8 cellular contexts compared by ENCODE assay signal in the genomic region with DNA sequence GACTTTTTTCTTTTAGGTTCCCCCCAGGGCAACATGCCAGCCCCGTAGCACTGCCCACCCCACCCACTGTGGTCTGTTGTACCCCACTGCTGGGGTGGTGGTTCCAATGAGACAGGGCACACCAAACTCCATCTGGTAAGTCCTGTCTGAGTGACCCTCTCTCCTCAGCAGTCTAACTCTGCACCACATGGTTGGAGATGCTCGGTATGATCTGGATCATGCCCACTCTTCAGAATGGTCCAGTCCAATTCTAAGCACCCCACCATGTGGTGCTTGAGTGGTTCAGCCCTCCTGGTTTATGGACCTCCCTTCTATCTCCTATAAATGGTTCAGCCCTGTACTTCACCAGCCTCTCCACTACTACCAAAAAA. TPM values are rescaled to one million over a fixed set of nuclear protein-coding genes. Genes with fewer than 3 reads are reported as not detected.
DNase-seq lines count a peak whose midpoint lies in the region; ATAC-seq, FAIRE-seq and TF ChIP-seq lines count a peak whose summit lies in the region.

No MANE protein-coding gene starts in this region.

- no peak for TF ChIP-seq CTCF in Loucy (conservative IDR thresholded peaks at IDR 0.05; ENCODE audit: low read length)
- no peak for TF ChIP-seq CTCF in astrocyte (IDR thresholded peaks at IDR 0.05; ENCODE audit: insufficient read depth, low read depth, low read length)
- no peak for TF ChIP-seq CTCF in natural killer cell (IDR thresholded peaks at IDR 0.05)
- TF ChIP-seq CTCF in dorsolateral prefrontal cortex (IDR thresholded peaks at IDR 0.05 in 54 of 56, conservative IDR thresholded peaks at IDR 0.05 in 2 of 56; ENCODE audit: low read depth in 1 of 56, partially characterized antibody in 56 of 56) = no peak

- H3K36me3 ChIP-seq in CD8-positive, alpha-beta memory T cell (ENCODE audit: insufficient read depth, low read length) = no peaks in the 10 kb centered on the region
- no peaks in the 10 kb centered on the region for H3K36me3 ChIP-seq in Loucy (ENCODE audit: insufficient read depth, low read length)
- no peaks in the 10 kb centered on the region for H3K36me3 ChIP-seq in astrocyte (ENCODE audit: insufficient read depth, low read length)

- no peak for FAIRE-seq in astrocyte (lab: Jason Lieb, UNC)
- FAIRE-seq in GM12891 (lab: Jason Lieb, UNC) = no peak

- peaks cover 68 to 78% (median 74%) of the 10 kb centered on the region in 3 donors for H3K4me1 Mint-ChIP-seq in CD8-positive, alpha-beta memory T cell
- H3K4me1 Mint-ChIP-seq in astrocyte (ENCODE audit: low read depth, unreplicated experiment) = peaks cover 39% of the 10 kb centered on the region
- H3K4me1 Mint-ChIP-seq in natural killer cell = peaks cover 67 to 90% of the 10 kb centered on the region in 2 donors
- H3K4me1 Mint-ChIP-seq in activated CD8-positive, alpha-beta memory T cell treated with anti-CD3 and anti-CD28 coated beads, Interleukin-2, amount 10 ng/mL, durations not matched to agents 7 days and 5 days = peaks cover 49% of the 10 kb centered on the region

- peaks cover 14% of the 10 kb centered on the region; the same call in 1 of the 2 replicates for H3F3A ChIP-seq in Loucy (ENCODE audit: low read depth)

- peak in 1 of 5 donors; percentile 48 for DNase-seq in CD8-positive, alpha-beta memory T cell
- peak; percentile 21 for DNase-seq in astrocyte (ENCODE audit: low read depth)
- DNase-seq in natural killer cell = no peak
- DNase-seq in activated CD8-positive, alpha-beta memory T cell treated with anti-CD3 and anti-CD28 coated beads, Interleukin-2, amount 10 ng/mL, durations not matched to agents 7 days and 5 days = no peak
- DNase-seq in activated gamma-delta T cell (lab: John Stamatoyannopoulos, UW) = no peak
- DNase-seq in GM12891 (ENCODE audit: insufficient read length, low spot score) = no peak
- DNase-seq in dorsolateral prefrontal cortex = no peak

- no peak overlapping the region for H2AFZ ChIP-seq in Loucy (ENCODE audit: low read length)
- H2AFZ ChIP-seq in astrocyte (ENCODE audit: low read depth, low read length) = no peak overlapping the region

- POLR2A ChIA-PET in CD8-positive, alpha-beta memory T cell (lab: Charles Lee) = no interaction called here

- no peak overlapping the region for H3K27ac ChIP-seq in CD8-positive, alpha-beta memory T cell (ENCODE audit: low read depth, low read length)
- H3K27ac ChIP-seq in astrocyte (ENCODE audit: low read depth, low read length) (no peak overlapping the region), dorsolateral prefrontal cortex (peak overlapping the region in 24 of 59 donors; percentile 1 to 100 (median 66))

- CTCF ChIA-PET in CD8-positive, alpha-beta memory T cell (lab: Charles Lee) = interaction anchor here (1.4 to 1.5 kb wide), 3 partner anchors 11 to 150 kb away, joined by 3 to 5 read pairs (median 4); no protein-coding TSS in a partner anchor
- CTCF ChIA-PET in activated CD8-positive, alpha-beta memory T cell treated with anti-CD3 and anti-CD28 coated beads, Interleukin-2, amount 10 ng/mL, durations not matched to agents 7 days and 5 days (lab: Charles Lee) = interaction anchor here (0.8 to 2.1 kb wide), 2 partner anchors 17 to 152 kb away, joined by 3 to 7 read pairs; partner anchors contain the start of genes CYB5D1, NAA38 and WRAP53

- H3K4me3 ChIP-seq in CD8-positive, alpha-beta memory T cell (ENCODE audit: low read length) = no peak overlapping the region
- peak overlapping the region; percentile 88 for H3K4me3 ChIP-seq in Loucy (ENCODE audit: low read length, poor library complexity, severe bottlenecking)
- no peak overlapping the region for H3K4me3 ChIP-seq in astrocyte (ENCODE audit: insufficient read depth, low read depth, low read length)
- no peak overlapping the region for H3K4me3 ChIP-seq in dorsolateral prefrontal cortex

- no peak for TF ChIP-seq POLR2A in GM12891 (IDR thresholded peaks at IDR 0.05; ENCODE audit: low read depth, low read length)

- H3K4me1 ChIP-seq in CD8-positive, alpha-beta memory T cell (ENCODE audit: insufficient read depth, low read length) = peaks cover 59% of the 10 kb centered on the region
- peaks cover 51% of the 10 kb centered on the region for H3K4me1 ChIP-seq in Loucy (ENCODE audit: insufficient read depth, low read length, poor library complexity, severe bottlenecking)
- H3K4me1 ChIP-seq in astrocyte (ENCODE audit: insufficient read depth, low read length) = peaks cover 55% of the 10 kb centered on the region

- peaks cover 0 to 55% (median 0%) of the 10 kb centered on the region in 3 donors for H3K36me3 Mint-ChIP-seq in CD8-positive, alpha-beta memory T cell
- H3K36me3 Mint-ChIP-seq in astrocyte (ENCODE audit: low read depth, unreplicated experiment) = peaks cover 4% of the 10 kb centered on the region
- H3K36me3 Mint-ChIP-seq in natural killer cell = no peaks in the 10 kb centered on the region
- H3K36me3 Mint-ChIP-seq in activated CD8-positive, alpha-beta memory T cell treated with anti-CD3 and anti-CD28 coated beads, Interleukin-2, amount 10 ng/mL, durations not matched to agents 7 days and 5 days = no peaks in the 10 kb centered on the region

- H3K9me2 ChIP-seq in Loucy (replicated peaks; ENCODE audit: low read depth, low read length) = no peaks in the 10 kb centered on the region

- peaks cover 59% of the 10 kb centered on the region for H4K20me1 ChIP-seq in Loucy (ENCODE audit: insufficient read depth, low read length, poor library complexity, severe bottlenecking)
- peaks cover 35% of the 10 kb centered on the region for H4K20me1 ChIP-seq in astrocyte (ENCODE audit: insufficient read depth, low read length)

- peak overlapping the region in 5 of 7 donors; percentile 4 to 97 (median 67) for H3K4me3 Mint-ChIP-seq in CD8-positive, alpha-beta memory T cell
- H3K4me3 Mint-ChIP-seq in astrocyte (ENCODE audit: unreplicated experiment) (peak overlapping the region; percentile 86), natural killer cell (peak overlapping the region; percentile 100)
- H3K4me3 Mint-ChIP-seq in activated CD8-positive, alpha-beta memory T cell treated with anti-CD3 and anti-CD28 coated beads, Interleukin-2, amount 10 ng/mL, durations not matched to agents 7 days and 5 days = no peak overlapping the region

- H3K9ac ChIP-seq in Loucy (ENCODE audit: low read depth, low read length, poor library complexity, severe bottlenecking) (peak overlapping the region; percentile 77), astrocyte (ENCODE audit: low read length) (peak overlapping the region; percentile 100)

- peaks cover 0 to 10% (median 0%) of the 10 kb centered on the region in 5 donors for H3K9me3 Mint-ChIP-seq in CD8-positive, alpha-beta memory T cell
- no peaks in the 10 kb centered on the region for H3K9me3 Mint-ChIP-seq in astrocyte (ENCODE audit: unreplicated experiment)
- H3K9me3 Mint-ChIP-seq in natural killer cell = no peaks in the 10 kb centered on the region
- H3K9me3 Mint-ChIP-seq in activated CD8-positive, alpha-beta memory T cell treated with anti-CD3 and anti-CD28 coated beads, Interleukin-2, amount 10 ng/mL, durations not matched to agents 7 days and 5 days (ENCODE audit: low read depth) = no peaks in the 10 kb centered on the region

- no peak for ATAC-seq in natural killer cell
- ATAC-seq in activated CD8-positive, alpha-beta memory T cell treated with anti-CD3 and anti-CD28 coated beads, Interleukin-2, amount 10 ng/mL, durations not matched to agents 7 days and 5 days = no peak

- H3K9me3 ChIP-seq in CD8-positive, alpha-beta memory T cell (ENCODE audit: low read length) = no peaks in the 10 kb centered on the region
- H3K9me3 ChIP-seq in Loucy (ENCODE audit: insufficient read depth, low read depth, low read length) (no peaks in the 10 kb centered on the region), astrocyte (ENCODE audit: insufficient read depth, low read depth, low read length) (no peaks in the 10 kb centered on the region)

- peak overlapping the region; percentile 97 to 100 (median 99) for H3K27ac Mint-ChIP-seq in CD8-positive, alpha-beta memory T cell
- peak overlapping the region; percentile 100 for H3K27ac Mint-ChIP-seq in astrocyte (ENCODE audit: unreplicated experiment)
- peak overlapping the region; percentile 100 for H3K27ac Mint-ChIP-seq in natural killer cell
- H3K27ac Mint-ChIP-seq in activated CD8-positive, alpha-beta memory T cell treated with anti-CD3 and anti-CD28 coated beads, Interleukin-2, amount 10 ng/mL, durations not matched to agents 7 days and 5 days = no peak overlapping the region

- peaks cover 0 to 22% of the 10 kb centered on the region in 2 donors for H3K27me3 Mint-ChIP-seq in CD8-positive, alpha-beta memory T cell
- H3K27me3 Mint-ChIP-seq in astrocyte (ENCODE audit: low read depth, unreplicated experiment) = no peaks in the 10 kb centered on the region
- H3K27me3 Mint-ChIP-seq in natural killer cell (ENCODE audit: low read depth in 2 of 2) = peaks cover 0 to 11% of the 10 kb centered on the region in 2 donors
- H3K27me3 Mint-ChIP-seq in activated CD8-positive, alpha-beta memory T cell treated with anti-CD3 and anti-CD28 coated beads, Interleukin-2, amount 10 ng/mL, durations not matched to agents 7 days and 5 days = no peaks in the 10 kb centered on the region

- intact Hi-C loops in natural killer cell (cut with micrococcal nuclease) = loop anchor here (5.0 to 10.0 kb wide), 6 partner anchors 92 to 533 kb away; partner anchors contain the start of genes CNTROB, CTC1, EIF5A and PFAS
- intact Hi-C loops in dorsolateral prefrontal cortex (cut with DNase I) = loop anchor here (5.0 to 10.0 kb wide), 3 partner anchors 153 to 315 kb away; partner anchors contain the start of genes PER1 (in 1 of the 2), SAT2 (in 1 of the 2), TP53 (in 1 of the 2) and WRAP53 (in 1 of the 2)

- H3K4me2 ChIP-seq in Loucy (ENCODE audit: low read depth, low read length, poor library complexity, severe bottlenecking) (peak overlapping the region; percentile 98), astrocyte (ENCODE audit: low read length) (no peak overlapping the region)

- H3K79me2 ChIP-seq in Loucy (ENCODE audit: insufficient read depth, low read length) = peaks cover 76% of the 10 kb centered on the region; the same call in 1 of the 2 replicates
- H3K79me2 ChIP-seq in astrocyte (ENCODE audit: insufficient read depth, low read length) = peaks cover 38% of the 10 kb centered on the region

- H3K27me3 ChIP-seq in CD8-positive, alpha-beta memory T cell (ENCODE audit: insufficient read depth, low read length, poor library complexity, severe bottlenecking) = no peaks in the 10 kb centered on the region
- no peaks in the 10 kb centered on the region for H3K27me3 ChIP-seq in Loucy (ENCODE audit: insufficient read depth, low read length, poor library complexity, severe bottlenecking)
- no peaks in the 10 kb centered on the region for H3K27me3 ChIP-seq in astrocyte (ENCODE audit: insufficient read depth, low read length)
- H3K27me3 ChIP-seq in dorsolateral prefrontal cortex = no peaks in the 10 kb centered on the region

RNA-seq across cellular contexts. Expression of gene KDM6B, which starts 5.9 kb away (rescaled TPM):
- 10 to 100 TPM; 84.2 to 89.7 TPM for total RNA-seq in CD8-positive, alpha-beta memory T cell
- 1.2 TPM for polyA plus RNA-seq in CD8-positive, alpha-beta memory T cell
- total RNA-seq in astrocyte (50.4 and 54.1 TPM in 2 replicates), natural killer cell (100 to 1,000 TPM; 104 to 165 (median 149) TPM), dorsolateral prefrontal cortex (10 to 100 TPM; 12.7 to 38.8 (median 21.8) TPM)
- total RNA-seq in activated CD8-positive, alpha-beta memory T cell treated with anti-CD3 and anti-CD28 coated beads, Interleukin-2, amount 10 ng/mL, durations not matched to agents 7 days and 5 days = 10 to 100 TPM; 15.5 to 31.9 TPM
- polyA plus RNA-seq in GM12891 (2012; ENCODE audit: low read depth, missing spikeins) = 13.5 TPM

RNA-seq across cellular contexts. Expression of gene TMEM88, which starts 15.0 kb away (rescaled TPM):
- total RNA-seq in CD8-positive, alpha-beta memory T cell = 1 to 10 TPM; 5.3 to 5.5 TPM
- polyA plus RNA-seq in CD8-positive, alpha-beta memory T cell = not detected
- total RNA-seq in astrocyte (25.3 and 33.7 TPM in 2 replicates), natural killer cell (10 to 100 TPM; 12.7 to 45.5 (median 27.6) TPM), dorsolateral prefrontal cortex (10 to 100 TPM in 1 of 120 experiments, 1 to 10 TPM in 114, under 1 TPM in 4, not detected in 1; 0.69 to 10.3 (median 3.2) TPM)
- 1 to 10 TPM in 1 of 2 experiments, under 1 TPM in 1; 0.84 to 1.2 TPM for total RNA-seq in activated CD8-positive, alpha-beta memory T cell treated with anti-CD3 and anti-CD28 coated beads, Interleukin-2, amount 10 ng/mL, durations not matched to agents 7 days and 5 days
- 1.1 TPM for polyA plus RNA-seq in GM12891 (2012; ENCODE audit: low read depth, missing spikeins)

RNA-seq across cellular contexts. Expression of gene NAA38, which starts 17.5 kb away (rescaled TPM):
- 10 to 100 TPM; 58.2 to 65.0 TPM for total RNA-seq in CD8-positive, alpha-beta memory T cell
- 162 TPM for polyA plus RNA-seq in CD8-positive, alpha-beta memory T cell
- 56.2 and 60.2 TPM in 2 replicates for total RNA-seq in astrocyte
- 10 to 100 TPM; 35.9 to 40.3 (median 37.3) TPM for total RNA-seq in natural killer cell
- 10 to 100 TPM; 86.0 to 95.8 TPM for total RNA-seq in activated CD8-positive, alpha-beta memory T cell treated with anti-CD3 and anti-CD28 coated beads, Interleukin-2, amount 10 ng/mL, durations not matched to agents 7 days and 5 days
- 137 TPM for polyA plus RNA-seq in GM12891 (2012; ENCODE audit: low read depth, missing spikeins)
- 100 to 1,000 TPM in 18 of 120 experiments, 10 to 100 TPM in 102; 46.8 to 127 (median 87.8) TPM for total RNA-seq in dorsolateral prefrontal cortex

RNA-seq across cellular contexts. Expression of gene CYB5D1, which starts 17.9 kb away (rescaled TPM):
- 10 to 100 TPM; 16.4 to 17.6 TPM for total RNA-seq in CD8-positive, alpha-beta memory T cell
- 3.1 TPM for polyA plus RNA-seq in CD8-positive, alpha-beta memory T cell
- total RNA-seq in astrocyte = 19.5 and 21.1 TPM in 2 replicates
- 10 to 100 TPM; 11.0 to 18.3 (median 11.5) TPM for total RNA-seq in natural killer cell
- total RNA-seq in activated CD8-positive, alpha-beta memory T cell treated with anti-CD3 and anti-CD28 coated beads, Interleukin-2, amount 10 ng/mL, durations not matched to agents 7 days and 5 days = 1 to 10 TPM; 6.4 to 8.2 TPM
- 3.7 TPM for polyA plus RNA-seq in GM12891 (2012; ENCODE audit: low read depth, missing spikeins)
- 10 to 100 TPM; 14.7 to 35.0 (median 23.8) TPM for total RNA-seq in dorsolateral prefrontal cortex

RNA-seq across cellular contexts. Expression of gene CHD3, which starts 48.7 kb away (rescaled TPM):
- 100 to 1,000 TPM; 116 to 123 TPM for total RNA-seq in CD8-positive, alpha-beta memory T cell
- polyA plus RNA-seq in CD8-positive, alpha-beta memory T cell = 20.1 TPM
- total RNA-seq in astrocyte (109 and 111 TPM in 2 replicates), natural killer cell (100 to 1,000 TPM; 215 to 275 (median 218) TPM), dorsolateral prefrontal cortex (100 to 1,000 TPM in 92 of 120 experiments, 10 to 100 TPM in 28; 45.9 to 168 (median 112) TPM)
- total RNA-seq in activated CD8-positive, alpha-beta memory T cell treated with anti-CD3 and anti-CD28 coated beads, Interleukin-2, amount 10 ng/mL, durations not matched to agents 7 days and 5 days = 100 to 1,000 TPM; 139 to 147 TPM
- 76.4 TPM for polyA plus RNA-seq in GM12891 (2012; ENCODE audit: low read depth, missing spikeins)
